Comparison of ENCODE assay signal across 10 cellular contexts in the genomic region with DNA sequence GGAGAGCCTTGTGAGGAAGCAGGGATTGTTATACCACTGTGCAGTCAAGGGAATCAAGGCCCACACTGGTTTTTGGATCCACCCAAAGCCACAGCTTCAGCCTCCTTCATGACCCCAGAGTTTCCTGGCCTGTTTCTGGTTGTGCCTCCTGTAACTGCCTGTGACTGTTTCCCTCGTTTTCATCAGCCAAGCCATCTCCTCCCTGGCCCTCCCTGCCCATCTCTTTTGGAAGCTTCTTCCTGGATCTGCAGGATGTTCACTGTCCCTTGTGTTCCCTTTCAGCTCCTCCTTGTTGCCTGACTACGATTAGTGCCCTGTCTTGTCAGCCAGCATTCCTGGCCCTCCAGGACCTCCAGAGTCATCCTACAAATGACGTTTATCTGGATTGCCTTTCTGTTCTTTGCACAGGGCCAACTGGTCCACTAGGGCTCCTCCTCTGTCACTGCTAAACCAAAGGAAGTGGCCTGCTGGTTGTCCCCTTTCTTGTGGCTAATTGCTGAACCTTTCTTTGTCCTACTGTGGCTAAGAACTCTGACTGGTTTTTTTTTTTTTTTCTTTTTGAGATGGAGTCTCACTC.
A peak's percentile ranks its signal among the peaks of the same experiment; 100 is the strongest.
DNase-seq lines count a peak whose midpoint lies in the region; ATAC-seq and TF ChIP-seq lines count a peak whose summit lies in the region.
"Had no signal": no experiment of that assay in that cellular context is flagged by ENCODE, and none has a peak within 500 bp of the region (broad histone marks: within the 10 kb centered on the region; RNA-seq: fewer than 3 reads in every experiment).

No MANE protein-coding gene starts in this region.

- no peak for DNase-seq in middle frontal gyrus (ENCODE audit: extremely low spot score, low spot score)

- no peak for ATAC-seq in HG03565 (IDR thresholded peaks at IDR 0.05; ENCODE audit: unreplicated experiment)
- no peak for ATAC-seq in HG02588 (IDR thresholded peaks at IDR 0.05; ENCODE audit: unreplicated experiment)

- peaks cover 11% of the 10 kb centered on the region for H3K4me1 ChIP-seq in stomach smooth muscle (ENCODE audit: control insufficient read depth, insufficient read depth, low read length)

- H3K9ac ChIP-seq in stomach smooth muscle (ENCODE audit: low read length in 2 of 2): peak overlapping the region in 1 of 2 donors; percentile 22

- H3K27me3 ChIP-seq in layer of hippocampus (ENCODE audit: control insufficient read depth, insufficient read depth, low read length) (no peaks in the 10 kb centered on the region), stomach smooth muscle (ENCODE audit: control insufficient read depth in 1 of 2, insufficient read depth in 2 of 2, low read length in 2 of 2) (no peaks in the 10 kb centered on the region)

- H3K27ac ChIP-seq in angular gyrus (ENCODE audit: low read depth, low read length) (peak overlapping the region; percentile 17), layer of hippocampus (ENCODE audit: low read depth, low read length) (peak overlapping the region; percentile 24), stomach smooth muscle (ENCODE audit: low read length) (peak overlapping the region; percentile 50)
- H3K27ac ChIP-seq: HL-60, RWPE1 had no signal

- no peaks in the 10 kb centered on the region for H3K9me3 ChIP-seq in stomach smooth muscle (ENCODE audit: control insufficient read depth in 2 of 2, low read length in 2 of 2)

- TF ChIP-seq EP300 in Ishikawa (IDR thresholded peaks at IDR 0.05; ENCODE audit: borderline replicate concordance): peak; percentile 38; the same call in 1 of the 2 replicates

- peaks cover 14 to 31% of the 10 kb centered on the region in 2 donors for H3K36me3 ChIP-seq in stomach smooth muscle (ENCODE audit: control insufficient read depth in 2 of 2, insufficient read depth in 2 of 2, low read length in 2 of 2)

- H3K4me3 ChIP-seq in stomach smooth muscle (ENCODE audit: low read length in 2 of 2): peak overlapping the region in 1 of 2 donors; percentile 1
- H3K4me3 ChIP-seq: skin epidermis had no signal

- TF ChIP-seq RAD21 in Ishikawa (IDR thresholded peaks at IDR 0.05; ENCODE audit: low read depth): no peak; the same call in 1 of the 2 replicates

TF ChIP-seq in Ishikawa, 13 proteins besides CTCF, POLR2A, EP300 and RAD21:
- TF ChIP-seq CREB1 (IDR thresholded peaks at IDR 0.05; ENCODE audit: low read depth): no peak
- TF ChIP-seq ZBTB7A (IDR thresholded peaks at IDR 0.05; ENCODE audit: low read depth): no peak
- TF ChIP-seq MAX (IDR thresholded peaks at IDR 0.05): no peak
- no peak for TF ChIP-seq TCF12 (IDR thresholded peaks at IDR 0.05; ENCODE audit: low read depth)
- TF ChIP-seq CEBPB (IDR thresholded peaks at IDR 0.05): no peak
- no peak for TF ChIP-seq REST (IDR thresholded peaks at IDR 0.05; ENCODE audit: low read depth)
- TF ChIP-seq NFIC (IDR thresholded peaks at IDR 0.05): no peak
- TF ChIP-seq EGR1 (IDR thresholded peaks at IDR 0.05): no peak
- TF ChIP-seq, protein P1, sequence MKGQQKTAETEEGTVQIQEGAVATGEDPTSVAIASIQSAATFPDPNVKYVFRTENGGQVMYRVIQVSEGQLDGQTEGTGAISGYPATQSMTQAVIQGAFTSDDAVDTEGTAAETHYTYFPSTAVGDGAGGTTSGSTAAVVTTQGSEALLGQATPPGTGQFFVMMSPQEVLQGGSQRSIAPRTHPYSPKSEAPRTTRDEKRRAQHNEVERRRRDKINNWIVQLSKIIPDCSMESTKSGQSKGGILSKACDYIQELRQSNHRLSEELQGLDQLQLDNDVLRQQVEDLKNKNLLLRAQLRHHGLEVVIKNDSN (IDR thresholded peaks at IDR 0.05): no peak
- no peak; the same call in 1 of the 2 replicates for TF ChIP-seq YY1 (IDR thresholded peaks at IDR 0.05; ENCODE audit: low read depth)
- TF ChIP-seq TEAD4 (IDR thresholded peaks at IDR 0.05): no peak
- no peak for TF ChIP-seq TAF1 (IDR thresholded peaks at IDR 0.05; ENCODE audit: low read depth)
- TF ChIP-seq FOXM1 (IDR thresholded peaks at IDR 0.05; ENCODE audit: borderline replicate concordance, low read depth): no peak; the same call in 1 of the 2 replicates
